ENCODE assay signal across 31 cellular contexts in genomic region chr10:77474386-77474785, GRCh38.
"Had no signal": no experiment of that assay in that cellular context is flagged by ENCODE, and none has a peak within 500 bp of the region (broad histone marks: within the 10 kb centered on the region; RNA-seq: fewer than 3 reads in every experiment).

No MANE protein-coding gene starts in this region.

- H3K27ac ChIP-seq: adrenal gland, body of pancreas, epithelial cell of prostate, heart left ventricle, WERI-Rb-1 had no signal

- H3K36me3 ChIP-seq: adrenal gland, heart left ventricle, WERI-Rb-1 had no signal

- H3K27me3 ChIP-seq: adrenal gland, body of pancreas, heart left ventricle had no signal

- H3K4me3 ChIP-seq: adrenal gland, body of pancreas, heart left ventricle had no signal

- DNase-seq: activated B cell treated with CpG ODN at 0.5 μM for 24 hours; activated CD4-positive, alpha-beta T cell treated with anti-CD3 and anti-CD28 coated beads for 48 hours; activated CD4-positive, alpha-beta T cell treated with anti-CD3 and anti-CD28 coated beads, Interleukin-2, amount 50 U/mL, for 1 hour; activated CD4-positive, alpha-beta T cell treated with anti-CD3 and anti-CD28 coated beads, Interleukin-2, amount 50 U/mL, for 48 hours; activated CD8-positive, alpha-beta memory T cell treated with anti-CD3 and anti-CD28 coated beads for 24 hours; activated CD8-positive, alpha-beta memory T cell treated with anti-CD3 and anti-CD28 coated beads, Interleukin-2, amount 50 U/mL, for 4 hours; activated CD8-positive, alpha-beta T cell treated with anti-CD3 and anti-CD28 coated beads for 36 hours; activated effector memory CD4-positive, alpha-beta T cell treated with anti-CD3 and anti-CD28 coated beads, Interleukin-2, amount 50 U/mL, for 16 hours; activated naive CD4-positive, alpha-beta T cell treated with anti-CD3 and anti-CD28 coated beads for 36 hours; activated naive CD8-positive, alpha-beta T cell treated with anti-CD3 and anti-CD28 coated beads for 36 hours; activated naive CD8-positive, alpha-beta T cell treated with anti-CD3 and anti-CD28 coated beads, Interleukin-2, amount 50 U/mL, for 24 hours; activated T-cell treated with anti-CD3 and anti-CD28 coated beads, Interleukin-2, amount 50 U/mL, for 1 hour; activated T-cell treated with anti-CD3 and anti-CD28 coated beads, Interleukin-2, amount 50 U/mL, for 48 hours; adrenal gland; amygdala; aorta; caudate nucleus; cortex of kidney; dermis blood vessel endothelial cell; effector CD4-positive, alpha-beta T cell; effector memory CD8-positive, alpha-beta T cell; foreskin fibroblast; glutamatergic neuron; heart left ventricle; T-helper 1 cell; T-helper 17 cell; T1000; WERI-Rb-1 had no signal

- H3K4me1 ChIP-seq: adrenal gland, heart left ventricle had no signal

- ATAC-seq: activated CD4-positive, CD25-positive, alpha-beta regulatory T cell treated with anti-CD3 and anti-CD28 coated beads, Interleukin-2, amount 50 U/mL, for 24 hours; activated CD8-positive, alpha-beta T cell treated with anti-CD3 and anti-CD28 coated beads for 36 hours; activated naive CD8-positive, alpha-beta T cell treated with anti-CD3 and anti-CD28 coated beads, Interleukin-2, amount 50 U/mL, for 24 hours; effector memory CD8-positive, alpha-beta T cell; heart left ventricle; T-helper 17 cell had no signal

- H3K9me3 ChIP-seq: adrenal gland, body of pancreas, heart left ventricle had no signal
